In the genomic region with DNA sequence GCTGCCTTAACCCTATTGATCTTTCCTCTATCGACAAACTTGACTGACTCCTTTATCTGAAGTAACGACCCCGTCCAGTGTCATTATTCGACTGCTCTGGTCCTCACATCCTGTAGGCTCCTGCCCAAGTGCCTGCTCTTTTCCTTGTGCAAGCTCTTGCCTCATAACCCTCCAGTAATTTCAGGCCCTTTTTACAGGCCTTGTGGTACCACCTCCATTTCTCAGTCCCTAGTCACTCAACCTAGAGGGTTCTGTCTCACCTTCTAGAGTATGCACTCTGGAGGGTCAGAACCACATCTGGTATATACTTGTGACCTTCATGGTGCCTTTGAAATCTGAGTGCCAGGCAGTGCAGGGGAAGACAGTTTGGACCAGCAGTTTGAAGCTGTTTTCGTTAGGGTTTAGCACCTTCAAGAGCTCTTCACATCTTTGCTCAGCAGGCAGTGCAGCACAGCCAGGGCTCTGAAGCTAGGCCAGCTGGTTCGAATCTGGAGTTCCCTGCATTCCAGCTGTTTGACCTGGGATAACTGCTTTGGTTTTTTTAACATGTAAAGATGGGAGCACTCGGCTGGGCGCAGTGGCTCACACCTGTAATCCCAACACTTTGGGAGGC, we compare ENCODE assay signal across 17 cellular contexts. TPM values are rescaled to one million over a fixed set of nuclear protein-coding genes. Genes with fewer than 3 reads are reported as not detected.
DNase-seq lines count a peak whose midpoint lies in the region; ATAC-seq and TF ChIP-seq lines count a peak whose summit lies in the region.
"Had no signal": no experiment of that assay in that cellular context is flagged by ENCODE, and none has a peak within 500 bp of the region (broad histone marks: within the 10 kb centered on the region; RNA-seq: fewer than 3 reads in every experiment).

No MANE protein-coding gene starts in this region.

- POLR2A ChIA-PET in CD4-positive, alpha-beta T cell (lab: Charles Lee) = interaction anchor here (1.9 kb wide), 1 partner anchor 12 kb away, joined by 7 read pairs; the partner anchor contains the start of genes GUCD1 and SNRPD3
- POLR2A ChIA-PET in WTC11 (lab: Charles Lee) = interaction anchor here (0.7 kb wide), 1 partner anchor 17 kb away, joined by 3 read pairs; no protein-coding TSS in a partner anchor

- no peaks in the 10 kb centered on the region for H3K9me3 Mint-ChIP-seq in CD4-positive, alpha-beta T cell
- H3K9me3 Mint-ChIP-seq in WTC11 = no peaks in the 10 kb centered on the region
- H3K9me3 Mint-ChIP-seq: GM23338 had no signal

- ATAC-seq in CD4-positive, alpha-beta T cell (ENCODE audit: poor library complexity) = no peak
- no peak for ATAC-seq in WTC11
- no peak for ATAC-seq in HG02970 (IDR thresholded peaks at IDR 0.05; ENCODE audit: low FRiP score, unreplicated experiment)
- ATAC-seq in HG03354 (IDR thresholded peaks at IDR 0.05; ENCODE audit: poor library complexity, severe bottlenecking, unreplicated experiment) = no peak
- ATAC-seq: GM23338, mucosa of descending colon had no signal

- H3K4me3 Mint-ChIP-seq in CD4-positive, alpha-beta T cell = no peak overlapping the region
- H3K4me3 Mint-ChIP-seq in WTC11 = no peak overlapping the region
- H3K4me3 Mint-ChIP-seq: GM23338 had no signal

- DNase-seq in NCI-H187 treated with DMSO at 0.1 percent for 48 hours (lab: John Stamatoyannopoulos, UW) (peak; percentile 3), NCI-H187 (lab: John Stamatoyannopoulos, UW) (no peak), WTC11 (ENCODE audit: low spot score) (no peak), osteoblast (ENCODE audit: insufficient read length, low spot score, missing footprints) (peak; percentile 58), colonic mucosa (no peak)
- no peak for DNase-seq in CD4-positive, alpha-beta T cell
- DNase-seq: activated CD8-positive, alpha-beta memory T cell treated with anti-CD3 and anti-CD28 coated beads for 24 hours; amygdala; mucosa of descending colon; NCI-H1105; nucleus accumbens; small intestine; SW 1271 had no signal

- peaks cover 32% of the 10 kb centered on the region for H3K36me3 ChIP-seq in osteoblast (ENCODE audit: insufficient read depth, low read length)
- peaks cover 5% of the 10 kb centered on the region for H3K36me3 ChIP-seq in colonic mucosa

- peak overlapping the region; percentile 67 for H3K27ac Mint-ChIP-seq in CD4-positive, alpha-beta T cell
- H3K27ac Mint-ChIP-seq in WTC11 = peak overlapping the region; percentile 51; the same call in 1 of the 2 replicates
- H3K27ac Mint-ChIP-seq: GM23338 had no signal

- peaks cover 39% of the 10 kb centered on the region for H3K4me1 Mint-ChIP-seq in CD4-positive, alpha-beta T cell (ENCODE audit: low read depth)
- H3K4me1 Mint-ChIP-seq in WTC11 = no peaks in the 10 kb centered on the region
- H3K4me1 Mint-ChIP-seq: GM23338 had no signal

- peaks cover 71% of the 10 kb centered on the region for H3K79me2 ChIP-seq in osteoblast (ENCODE audit: insufficient read depth, low read length)

- H3K9me3 ChIP-seq in CD4-positive, alpha-beta T cell (ENCODE audit: control insufficient read depth, low read length) = no peaks in the 10 kb centered on the region
- H3K9me3 ChIP-seq in osteoblast (ENCODE audit: low read depth, low read length) = no peaks in the 10 kb centered on the region
- H3K9me3 ChIP-seq in colonic mucosa = no peaks in the 10 kb centered on the region
- H3K9me3 ChIP-seq: mucosa of descending colon had no signal

- no peak overlapping the region for H3K4me2 ChIP-seq in osteoblast (ENCODE audit: insufficient read depth, low read length)
- H3K4me2 ChIP-seq: GM23338 had no signal

- H3K4me1 ChIP-seq in osteoblast (ENCODE audit: insufficient read depth, low read length) = no peaks in the 10 kb centered on the region
- H3K4me1 ChIP-seq in colonic mucosa = no peaks in the 10 kb centered on the region

- no peak overlapping the region for H3K4me3 ChIP-seq in osteoblast (ENCODE audit: insufficient read depth, low read length)
- no peak overlapping the region for H3K4me3 ChIP-seq in colonic mucosa
- H3K4me3 ChIP-seq: GM23338, mucosa of descending colon had no signal

- H3K27ac ChIP-seq in CD4-positive, alpha-beta T cell (ENCODE audit: low read depth, low read length) = no peak overlapping the region
- H3K27ac ChIP-seq in osteoblast (ENCODE audit: low read depth, low read length) (no peak overlapping the region), colonic mucosa (no peak overlapping the region)
- H3K27ac ChIP-seq: 22Rv1 had no signal

- H4K20me1 ChIP-seq in osteoblast (ENCODE audit: insufficient read depth, low read length) = peaks cover 40% of the 10 kb centered on the region

- H3K27me3 Mint-ChIP-seq in CD4-positive, alpha-beta T cell = no peaks in the 10 kb centered on the region
- no peaks in the 10 kb centered on the region for H3K27me3 Mint-ChIP-seq in WTC11 (ENCODE audit: low read depth)

- no peak for TF ChIP-seq CTCF in CD4-positive, alpha-beta T cell (IDR thresholded peaks at IDR 0.05)
- TF ChIP-seq CTCF in WTC11 (IDR thresholded peaks at IDR 0.05) (no peak), osteoblast (IDR thresholded peaks at IDR 0.05; ENCODE audit: extremely low read depth, low read depth, low read length) (no peak), colonic mucosa (IDR thresholded peaks at IDR 0.05) (no peak)

- H3K36me3 Mint-ChIP-seq in CD4-positive, alpha-beta T cell (ENCODE audit: low read depth) = peaks cover 85% of the 10 kb centered on the region
- H3K36me3 Mint-ChIP-seq in WTC11 = peaks cover 53% of the 10 kb centered on the region

- H2AFZ ChIP-seq in osteoblast (ENCODE audit: low read length) = no peak overlapping the region
- H2AFZ ChIP-seq: GM23338 had no signal

- CTCF ChIA-PET in CD4-positive, alpha-beta T cell (lab: Charles Lee) = no interaction called here
- CTCF ChIA-PET in WTC11 (lab: Charles Lee) = interaction anchor here (0.7 kb wide), 1 partner anchor 145 kb away, joined by 5 read pairs; no protein-coding TSS in a partner anchor

- no peaks in the 10 kb centered on the region for H3K27me3 ChIP-seq in CD4-positive, alpha-beta T cell (ENCODE audit: control insufficient read depth, insufficient read depth, low read length)
- H3K27me3 ChIP-seq in osteoblast (ENCODE audit: insufficient read depth, low read length) (no peaks in the 10 kb centered on the region), colonic mucosa (no peaks in the 10 kb centered on the region)

- intact Hi-C loops in CD4-positive, alpha-beta T cell (cut with DNase I, micrococcal nuclease) = no loop called here
- intact Hi-C loops in colonic mucosa (cut with DNase I) = no loop called here

- no peak overlapping the region for H3K9ac ChIP-seq in colonic mucosa (ENCODE audit: low read depth in 2 of 2, low read length in 2 of 2)

TF ChIP-seq in WTC11, 78 proteins besides CTCF, POLR2A, EP300 and RAD21 (continues in another document):
- no peak for TF ChIP-seq GTF2I (CRISPR knock-in tag; conservative IDR thresholded peaks at IDR 0.05)
- TF ChIP-seq OVOL2 (CRISPR knock-in tag; IDR thresholded peaks at IDR 0.05; ENCODE audit: borderline replicate concordance) = no peak
- no peak for TF ChIP-seq TEAD1 (CRISPR knock-in tag; IDR thresholded peaks at IDR 0.05)
- no peak for TF ChIP-seq ZNF396 (CRISPR knock-in tag; IDR thresholded peaks at IDR 0.05; ENCODE audit: borderline replicate concordance)
- TF ChIP-seq ZNF263 (CRISPR knock-in tag; IDR thresholded peaks at IDR 0.05; ENCODE audit: low read depth) = no peak
- no peak for TF ChIP-seq RELA (CRISPR knock-in tag; IDR thresholded peaks at IDR 0.05; ENCODE audit: borderline replicate concordance)
- TF ChIP-seq HMGXB4 (CRISPR knock-in tag; IDR thresholded peaks at IDR 0.05) = no peak
- TF ChIP-seq KAT7 (CRISPR knock-in tag; IDR thresholded peaks at IDR 0.05; ENCODE audit: borderline replicate concordance) = no peak
- TF ChIP-seq ZNF138 (CRISPR knock-in tag; conservative IDR thresholded peaks at IDR 0.05) = no peak

RNA-seq across cellular contexts. Expression of gene SNRPD3, which starts 11.2 kb away (rescaled TPM):
- total RNA-seq in CD4-positive, alpha-beta T cell = 10 to 100 TPM; 31.0 to 31.5 TPM
- 186 to 198 TPM (median 194 TPM) in 3 replicates for total RNA-seq in WTC11 (2021)
- 51.9 and 57.5 TPM in 2 replicates for total RNA-seq in osteoblast
- 100 to 1,000 TPM in 1 of 2 donors, 10 to 100 TPM in 1; 71.4 to 142 TPM for total RNA-seq in colonic mucosa

RNA-seq across cellular contexts. Expression of gene GUCD1, which starts 12.1 kb away (rescaled TPM):
- total RNA-seq in CD4-positive, alpha-beta T cell = 10 to 100 TPM; 60.9 to 68.3 TPM
- total RNA-seq in WTC11 (2021) (77.0 to 105 TPM (median 86.2 TPM) in 3 replicates), osteoblast (146 and 155 TPM in 2 replicates), colonic mucosa (100 to 1,000 TPM; 188 to 207 TPM)

RNA-seq across cellular contexts. Expression of gene LRRC75B, which starts 25.9 kb away (rescaled TPM):
- not detected for total RNA-seq in CD4-positive, alpha-beta T cell
- total RNA-seq in WTC11 (2021) (17.3 to 19.2 TPM (median 17.6 TPM) in 3 replicates), osteoblast (5.1 and 8.5 TPM in 2 replicates), colonic mucosa (10 to 100 TPM in 1 of 2 donors, 1 to 10 TPM in 1; 7.9 to 10.2 TPM)

RNA-seq across cellular contexts. Expression of gene GGT1, which starts 36.0 kb away (rescaled TPM):
- 10 to 100 TPM; 19.7 to 20.1 TPM for total RNA-seq in CD4-positive, alpha-beta T cell
- total RNA-seq in WTC11 (2021) (33.7 to 41.3 TPM (median 38.8 TPM) in 3 replicates), osteoblast (0.36 and 0.59 TPM in 2 replicates), colonic mucosa (10 to 100 TPM; 16.8 to 50.4 TPM)

Comparison
In these comparisons a context has a peak if more than half of its experiments do, and no peak if none do; other contexts are left out.
1. DNase-seq: peak in NCI-H187 treated with DMSO at 0.1 percent for 48 hours (single experiment) and osteoblast (single experiment); none in NCI-H187 (0 of 2), CD4-positive, alpha-beta T cell (0 of 10), WTC11 (single experiment) and colonic mucosa (single experiment).